ENCODE assay signal across 1 cellular context in genomic region chr19:12723383-12723642, GRCh38.
TF ChIP-seq lines count a peak whose summit lies in the region.

No MANE protein-coding gene starts in this region.

TF ChIP-seq in IMR-90, 13 proteins besides CTCF, POLR2A, EP300 and RAD21:
- TF ChIP-seq BHLHE40 (IDR thresholded peaks at IDR 0.05; ENCODE audit: low read depth, low read length): no peak
- TF ChIP-seq RCOR1 (IDR thresholded peaks at IDR 0.05; ENCODE audit: insufficient replicate concordance, low read length): no peak
- no peak for TF ChIP-seq ELK1 (IDR thresholded peaks at IDR 0.05; ENCODE audit: borderline replicate concordance, low read depth, low read length)
- no peak for TF ChIP-seq RFX5 (IDR thresholded peaks at IDR 0.05; ENCODE audit: low read depth, low read length)
- TF ChIP-seq MAFK (IDR thresholded peaks at IDR 0.05; ENCODE audit: low read depth, low read length): no peak
- TF ChIP-seq NFE2L2 (IDR thresholded peaks at IDR 0.05; ENCODE audit: low read depth, low read length): no peak
- no peak for TF ChIP-seq CEBPB (IDR thresholded peaks at IDR 0.05; ENCODE audit: low read depth, low read length)
